In the genomic region with DNA sequence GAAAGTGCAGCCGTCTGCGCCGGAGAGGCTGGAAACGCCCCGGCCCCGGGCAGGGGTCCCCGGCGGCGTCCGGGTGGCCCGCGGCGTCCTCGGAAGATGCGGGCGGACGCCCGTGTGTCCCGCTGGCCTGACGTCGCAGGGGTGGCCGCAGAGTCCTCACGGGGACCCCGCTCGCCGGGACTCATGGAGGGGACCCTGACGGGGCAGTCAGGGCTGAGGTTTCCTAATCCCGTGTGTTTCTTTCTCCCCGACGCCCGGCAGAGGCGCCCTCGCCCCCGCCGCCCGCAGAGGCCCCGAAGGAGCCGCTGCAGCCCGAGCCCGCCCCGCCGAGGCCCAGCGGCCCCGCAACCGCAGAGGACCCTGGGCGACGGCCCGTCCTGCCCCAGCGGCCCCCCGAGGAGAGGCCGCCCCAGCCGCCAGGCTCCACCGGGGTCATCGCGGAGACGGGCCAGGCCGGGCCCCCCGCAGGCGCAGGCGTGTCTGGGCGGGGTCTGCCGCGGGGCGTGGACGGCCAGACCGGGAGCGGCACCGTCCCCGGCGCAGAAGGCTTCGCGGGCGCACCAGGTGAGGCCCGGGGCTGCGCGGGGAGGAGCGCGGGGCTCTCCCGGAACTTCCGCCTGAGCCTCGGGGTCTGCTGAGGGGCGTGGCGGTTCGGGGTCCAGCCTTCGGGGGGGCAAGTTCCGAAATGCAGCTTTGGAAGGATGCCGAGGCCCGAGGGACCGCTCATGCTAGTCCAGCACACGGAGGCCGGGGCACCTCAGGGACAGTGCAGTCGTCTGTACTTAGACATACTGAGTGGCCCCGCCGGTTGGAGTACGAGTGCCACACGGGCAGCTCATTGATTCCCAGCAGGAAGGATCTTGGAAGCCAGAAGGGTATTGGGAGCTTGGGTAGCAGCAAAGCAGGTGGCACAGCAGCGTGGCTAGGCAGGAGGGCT, we compare ENCODE assay signal across 8 cellular contexts. TPM values are rescaled to one million over a fixed set of nuclear protein-coding genes. Genes with fewer than 3 reads are reported as not detected.
DNase-seq lines count a peak whose midpoint lies in the region; ATAC-seq and TF ChIP-seq lines count a peak whose summit lies in the region.

No MANE protein-coding gene starts in this region.

- H3K9ac ChIP-seq in iPS-15b (ENCODE audit: low read depth, low read length): peak overlapping the region; percentile 54

- peak overlapping the region; percentile 87 for H3K4me3 Mint-ChIP-seq in activated naive CD8-positive, alpha-beta T cell treated with anti-CD3 and anti-CD28 coated beads for 36 hours

- H3K9me3 ChIP-seq in Peyer's patch (no peaks in the 10 kb centered on the region), iPS-15b (ENCODE audit: control insufficient read depth, insufficient read depth, low read length) (no peaks in the 10 kb centered on the region)

- H3K27ac ChIP-seq in Peyer's patch: peak overlapping the region; percentile 59 to 84 (median 66)

- H3K27me3 Mint-ChIP-seq in activated naive CD8-positive, alpha-beta T cell treated with anti-CD3 and anti-CD28 coated beads for 36 hours: no peaks in the 10 kb centered on the region

- TF ChIP-seq CTCF in Peyer's patch (IDR thresholded peaks at IDR 0.05): peak in 3 of 6 experiments; percentile 9 to 27 (median 24)

- H3K36me3 Mint-ChIP-seq in activated naive CD8-positive, alpha-beta T cell treated with anti-CD3 and anti-CD28 coated beads for 36 hours: peaks cover 21% of the 10 kb centered on the region

- DNase-seq in SKM-1 treated with dmso at 0.1 percent for 144 hours (lab: John Stamatoyannopoulos, UW; ENCODE audit: unreplicated experiment) (peak; percentile 14), SKM-1 (lab: John Stamatoyannopoulos, UW; ENCODE audit: unreplicated experiment) (no peak), Peyer's patch (peak; percentile 46 to 71 (median 68)), NCI-H1092 treated with DMSO at 0.1 percent for 48 hours (lab: John Stamatoyannopoulos, UW) (no peak)
- peak; percentile 72 for DNase-seq in activated naive CD8-positive, alpha-beta T cell treated with anti-CD3 and anti-CD28 coated beads for 36 hours
- peak; percentile 34 for DNase-seq in stimulated activated CD4-positive, alpha-beta T cell treated with anti-CD3 and anti-CD28 coated beads, Interleukin-12 subunit alpha, Interleukin-12 subunit beta, amount 100 ng/mL, for 4 hours

- H3K27me3 ChIP-seq in Peyer's patch: no peaks in the 10 kb centered on the region
- H3K27me3 ChIP-seq in iPS-15b (ENCODE audit: control insufficient read depth, insufficient read depth, low read length): no peaks in the 10 kb centered on the region

- H3K36me3 ChIP-seq in Peyer's patch (peaks cover 0 to 2% (median 0%) of the 10 kb centered on the region in 3 donors), iPS-15b (ENCODE audit: control insufficient read depth, insufficient read depth, low read length) (peaks cover 16% of the 10 kb centered on the region)

- H3K4me1 Mint-ChIP-seq in activated naive CD8-positive, alpha-beta T cell treated with anti-CD3 and anti-CD28 coated beads for 36 hours: peaks cover 23% of the 10 kb centered on the region

- H3K4me1 ChIP-seq in Peyer's patch (peaks cover 0 to 9% (median 4%) of the 10 kb centered on the region in 4 donors), iPS-15b (ENCODE audit: control insufficient read depth, insufficient read depth, low read length) (peaks cover 2% of the 10 kb centered on the region)

- H3K27ac Mint-ChIP-seq in activated naive CD8-positive, alpha-beta T cell treated with anti-CD3 and anti-CD28 coated beads for 36 hours: peak overlapping the region; percentile 80

- peak in 1 of 2 donors; percentile 23 for TF ChIP-seq POLR2A in Peyer's patch (IDR thresholded peaks at IDR 0.05)

- H3K4me3 ChIP-seq in Peyer's patch (peak overlapping the region; percentile 52 to 87 (median 73)), iPS-15b (ENCODE audit: low read depth, low read length) (peak overlapping the region; percentile 75)

- ATAC-seq in HG02943 (IDR thresholded peaks at IDR 0.05; ENCODE audit: low read depth, unreplicated experiment): peak; percentile 50

- H3K9me3 Mint-ChIP-seq in activated naive CD8-positive, alpha-beta T cell treated with anti-CD3 and anti-CD28 coated beads for 36 hours: no peaks in the 10 kb centered on the region

RNA-seq across cellular contexts. Expression of a gene that starts 60.0 kb away (rescaled TPM):
- total RNA-seq in Peyer's patch: 10 to 100 TPM in 2 of 4 donors, 1 to 10 TPM in 2; 6.8 to 54.5 (median 12.8) TPM
- total RNA-seq in activated naive CD8-positive, alpha-beta T cell treated with anti-CD3 and anti-CD28 coated beads for 36 hours: 10 to 100 TPM; 26.3 to 30.2 TPM

Comparison
In these comparisons a context has a peak if more than half of its experiments do, and no peak if none do; other contexts are left out.
1. DNase-seq: peak in SKM-1 treated with dmso at 0.1 percent for 144 hours (single experiment), Peyer's patch (3 of 3), activated naive CD8-positive, alpha-beta T cell treated with anti-CD3 and anti-CD28 coated beads for 36 hours (single experiment) and stimulated activated CD4-positive, alpha-beta T cell treated with anti-CD3 and anti-CD28 coated beads, Interleukin-12 subunit alpha, Interleukin-12 subunit beta, amount 100 ng/mL, for 4 hours (single experiment); none in SKM-1 (single experiment) and NCI-H1092 treated with DMSO at 0.1 percent for 48 hours (single experiment).